15 cellular contexts compared by ENCODE assay signal in the genomic region with DNA sequence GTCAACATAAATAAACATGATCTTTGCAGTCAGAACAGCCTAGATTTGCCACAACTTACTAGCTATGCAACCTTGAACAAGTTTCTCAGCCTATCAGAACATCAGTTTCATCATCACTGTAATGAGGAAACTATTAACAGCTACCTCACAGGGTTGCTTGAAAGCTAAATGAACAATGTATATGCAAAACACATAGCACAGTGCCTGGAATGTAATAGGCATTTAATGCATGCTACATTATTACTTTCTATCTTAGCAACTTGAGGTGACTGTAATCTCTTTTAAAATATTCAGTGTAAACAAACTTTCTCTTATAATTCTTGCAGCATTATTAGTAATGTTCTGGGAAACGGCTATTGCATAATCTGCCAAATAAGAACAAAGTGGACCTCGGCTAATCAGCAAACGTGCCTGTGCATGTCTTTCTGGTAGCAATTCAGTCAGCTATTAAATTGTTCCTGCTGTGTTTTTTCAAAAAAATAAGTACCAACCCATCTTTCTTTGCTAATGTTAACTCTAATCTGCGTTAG.
A peak's percentile ranks its signal among the peaks of the same experiment; 100 is the strongest.
DNase-seq lines count a peak whose midpoint lies in the region; ATAC-seq and TF ChIP-seq lines count a peak whose summit lies in the region.
"Had no signal": no experiment of that assay in that cellular context is flagged by ENCODE, and none has a peak within 500 bp of the region (broad histone marks: within the 10 kb centered on the region; RNA-seq: fewer than 3 reads in every experiment).

No MANE protein-coding gene starts in this region.

- H3K36me3 ChIP-seq in mesenchymal stem cell (ENCODE audit: control insufficient read depth in 1 of 2, insufficient read depth in 2 of 2, low read depth in 1 of 2, low read length in 2 of 2) = no peaks in the 10 kb centered on the region
- H3K36me3 ChIP-seq: BLaER1 had no signal

- TF ChIP-seq CTCF in NB4 (IDR thresholded peaks at IDR 0.05; ENCODE audit: low read depth, low read length) = no peak

- 62% methylated on average over 3 of the region's 4 CpGs for WGBS in mesenchymal stem cell

- H2BK15ac ChIP-seq in mesenchymal stem cell (ENCODE audit: low read depth, poor library complexity, severe bottlenecking) = no peak overlapping the region

- H3K27ac Mint-ChIP-seq in activated naive CD8-positive, alpha-beta T cell treated with anti-CD3 and anti-CD28 coated beads, Interleukin-2, amount 50 U/mL, for 24 hours = no peak overlapping the region
- H3K27ac Mint-ChIP-seq: stimulated activated naive B cell treated with anti-CD40 and anti-IgM and Interleukin-4, amounts not matched to agents 10 μg/mL and 1 μg/mL and 100 μg/mL, for 72 hours had no signal

- no peak overlapping the region for H3K4ac ChIP-seq in mesenchymal stem cell (ENCODE audit: low read depth in 1 of 2, low read length in 2 of 2)

- ATAC-seq in GM21529 (IDR thresholded peaks at IDR 0.05; ENCODE audit: unreplicated experiment) = no peak
- ATAC-seq in activated naive CD8-positive, alpha-beta T cell treated with anti-CD3 and anti-CD28 coated beads, Interleukin-2, amount 50 U/mL, for 24 hours = no peak
- ATAC-seq: K562; stimulated activated naive B cell treated with anti-CD40 and anti-IgM and Interleukin-4, amounts not matched to agents 10 μg/mL and 1 μg/mL and 100 μg/mL, for 72 hours had no signal

- no peaks in the 10 kb centered on the region for H3K4me1 Mint-ChIP-seq in activated naive CD8-positive, alpha-beta T cell treated with anti-CD3 and anti-CD28 coated beads, Interleukin-2, amount 50 U/mL, for 24 hours
- H3K4me1 Mint-ChIP-seq: stimulated activated naive B cell treated with anti-CD40 and anti-IgM and Interleukin-4, amounts not matched to agents 10 μg/mL and 1 μg/mL and 100 μg/mL, for 72 hours had no signal

- H3K27me3 Mint-ChIP-seq in activated naive CD8-positive, alpha-beta T cell treated with anti-CD3 and anti-CD28 coated beads, Interleukin-2, amount 50 U/mL, for 24 hours = peaks cover 2% of the 10 kb centered on the region
- H3K27me3 Mint-ChIP-seq: brain had no signal

- no peak overlapping the region for H4K8ac ChIP-seq in mesenchymal stem cell (ENCODE audit: low read length)

- no peaks in the 10 kb centered on the region for H3K9me3 Mint-ChIP-seq in activated naive CD8-positive, alpha-beta T cell treated with anti-CD3 and anti-CD28 coated beads, Interleukin-2, amount 50 U/mL, for 24 hours
- H3K9me3 Mint-ChIP-seq: brain; stimulated activated naive B cell treated with anti-CD40 and anti-IgM and Interleukin-4, amounts not matched to agents 10 μg/mL and 1 μg/mL and 100 μg/mL, for 72 hours had no signal

- H2BK12ac ChIP-seq in mesenchymal stem cell (ENCODE audit: low read length in 2 of 2) = no peak overlapping the region

- no peak overlapping the region for H2AFZ ChIP-seq in mesenchymal stem cell (ENCODE audit: low read depth, low read length)

- H3K9me3 ChIP-seq in mesenchymal stem cell (ENCODE audit: control insufficient read depth, low read length) = no peaks in the 10 kb centered on the region
- H3K9me3 ChIP-seq: BLaER1 had no signal

- DNase-seq in AML-193 (lab: John Stamatoyannopoulos, UW) (peak; percentile 85 to 86), NB4 (ENCODE audit: low read depth) (peak; percentile 10), epithelial cell of prostate (ENCODE audit: low read depth, low spot score) (peak; percentile 78), mesenchymal stem cell (peak; percentile 43), T1000 (lab: John Stamatoyannopoulos, UW) (no peak)
- no peak for DNase-seq in stimulated activated CD4-positive, alpha-beta T cell treated with anti-CD3 and anti-CD28 coated beads, Interleukin-4, amount 100 ng/mL, for 24 hours
- no peak for DNase-seq in activated naive CD8-positive, alpha-beta T cell treated with anti-CD3 and anti-CD28 coated beads, Interleukin-2, amount 50 U/mL, for 24 hours
- DNase-seq: NCI-H524 treated with DMSO at 0.1 percent for 48 hours; stimulated activated CD4-positive, alpha-beta T cell treated with anti-CD3 and anti-CD28 coated beads, Interleukin-15, amount 100 ng/mL, for 24 hours; stimulated activated naive B cell treated with anti-CD40 and anti-IgM and Interleukin-4, amounts not matched to agents 10 μg/mL and 1 μg/mL and 100 μg/mL, for 72 hours; SW 1271 had no signal

- H3K18ac ChIP-seq in mesenchymal stem cell (ENCODE audit: low read depth in 1 of 2, low read length in 2 of 2) = no peak overlapping the region

- H3K23ac ChIP-seq in mesenchymal stem cell (ENCODE audit: low read length in 2 of 2) = no peak overlapping the region

- no peaks in the 10 kb centered on the region for H3K79me1 ChIP-seq in mesenchymal stem cell (replicated peaks; ENCODE audit: low read length, poor library complexity, severe bottlenecking)

- TF ChIP-seq POLR2A in NB4 (IDR thresholded peaks at IDR 0.05; ENCODE audit: extremely low read depth, insufficient read length) = no peak

- H3K4me1 ChIP-seq in mesenchymal stem cell (ENCODE audit: control insufficient read depth, insufficient read depth, low read depth, low read length) = no peaks in the 10 kb centered on the region
- H3K4me1 ChIP-seq: BLaER1 had no signal

- H4K91ac ChIP-seq in mesenchymal stem cell (ENCODE audit: low read length) = no peak overlapping the region

- H2AK5ac ChIP-seq in mesenchymal stem cell (ENCODE audit: low read length, severe bottlenecking) = no peak overlapping the region

- H3K4me3 Mint-ChIP-seq in activated naive CD8-positive, alpha-beta T cell treated with anti-CD3 and anti-CD28 coated beads, Interleukin-2, amount 50 U/mL, for 24 hours = no peak overlapping the region
- H3K4me3 Mint-ChIP-seq: brain; stimulated activated naive B cell treated with anti-CD40 and anti-IgM and Interleukin-4, amounts not matched to agents 10 μg/mL and 1 μg/mL and 100 μg/mL, for 72 hours had no signal

- no peak overlapping the region for H3K4me2 ChIP-seq in mesenchymal stem cell (ENCODE audit: low read length, poor library complexity, severe bottlenecking)
- H3K4me2 ChIP-seq: BLaER1 had no signal

- no peak overlapping the region for H2BK5ac ChIP-seq in mesenchymal stem cell (ENCODE audit: low read depth, low read length, poor library complexity, severe bottlenecking)

- H2BK120ac ChIP-seq in mesenchymal stem cell (ENCODE audit: low read depth, low read length) = no peak overlapping the region

- H3K4me3 ChIP-seq in NB4 (ENCODE audit: low read depth, low read length) = no peak overlapping the region
- H3K4me3 ChIP-seq in mesenchymal stem cell (ENCODE audit: insufficient read depth in 1 of 2, low read depth in 1 of 2, low read length in 2 of 2) = no peak overlapping the region
- H3K4me3 ChIP-seq: BLaER1, K562 had no signal

- H3K27me3 ChIP-seq in mesenchymal stem cell (ENCODE audit: control insufficient read depth in 1 of 2, insufficient read depth in 1 of 2, low read length in 2 of 2) = peaks cover 0 to under 1% of the 10 kb centered on the region in 2 experiments
- H3K27me3 ChIP-seq: BLaER1 had no signal

- H3K36me3 Mint-ChIP-seq in activated naive CD8-positive, alpha-beta T cell treated with anti-CD3 and anti-CD28 coated beads, Interleukin-2, amount 50 U/mL, for 24 hours (ENCODE audit: low read depth) = no peaks in the 10 kb centered on the region
- H3K36me3 Mint-ChIP-seq: brain; stimulated activated naive B cell treated with anti-CD40 and anti-IgM and Interleukin-4, amounts not matched to agents 10 μg/mL and 1 μg/mL and 100 μg/mL, for 72 hours had no signal

- no peak overlapping the region for H3K27ac ChIP-seq in epithelial cell of prostate
- H3K27ac ChIP-seq in mesenchymal stem cell (ENCODE audit: low read length, poor library complexity, severe bottlenecking) = no peak overlapping the region
- H3K27ac ChIP-seq: BLaER1 had no signal

- no peak overlapping the region for H3K14ac ChIP-seq in mesenchymal stem cell (ENCODE audit: low read length in 2 of 2)

- H3K9ac ChIP-seq in mesenchymal stem cell (ENCODE audit: low read length) = peak overlapping the region; percentile 9
- H3K9ac ChIP-seq: BLaER1 had no signal

Comparison
In these comparisons a context has a peak if more than half of its experiments do, and no peak if none do; other contexts are left out.
1. DNase-seq: peak in AML-193 (2 of 2), NB4 (single experiment), epithelial cell of prostate (single experiment) and mesenchymal stem cell (single experiment); none in T1000 (single experiment), stimulated activated CD4-positive, alpha-beta T cell treated with anti-CD3 and anti-CD28 coated beads, Interleukin-4, amount 100 ng/mL, for 24 hours (single experiment) and activated naive CD8-positive, alpha-beta T cell treated with anti-CD3 and anti-CD28 coated beads, Interleukin-2, amount 50 U/mL, for 24 hours (single experiment).